9 cellular contexts compared by ENCODE assay signal in genomic region chr10:94279835-94280709, GRCh38.
DNase-seq lines count a peak whose midpoint lies in the region; ATAC-seq, FAIRE-seq and TF ChIP-seq lines count a peak whose summit lies in the region.
"Had no signal": no experiment of that assay in that cellular context is flagged by ENCODE, and none has a peak within 500 bp of the region (broad histone marks: within the 10 kb centered on the region; RNA-seq: fewer than 3 reads in every experiment).

No MANE protein-coding gene starts in this region.

- H3K9me3 ChIP-seq in AG04450 (ENCODE audit: control insufficient read depth, insufficient read depth, low read length) (no peaks in the 10 kb centered on the region), PC-9 (ENCODE audit: insufficient read depth, low read depth) (no peaks in the 10 kb centered on the region), trophoblast cell (ENCODE audit: insufficient read depth, low read depth, low read length) (no peaks in the 10 kb centered on the region)

- H4K20me1 ChIP-seq in PC-9 (ENCODE audit: insufficient read depth) = no peaks in the 10 kb centered on the region

- H3K9ac ChIP-seq in trophoblast cell (ENCODE audit: low read length) = no peak overlapping the region

- no peak overlapping the region for H4K91ac ChIP-seq in trophoblast cell (ENCODE audit: low read depth, low read length)

- H3K4me2 ChIP-seq in PC-9 (no peak overlapping the region), trophoblast cell (ENCODE audit: low read length) (no peak overlapping the region)

- peak; percentile 85 for FAIRE-seq in GM18507 (lab: Jason Lieb, UNC)
- no peak for FAIRE-seq in urothelium cell line (lab: Jason Lieb, UNC)

- H4K8ac ChIP-seq in trophoblast cell (ENCODE audit: low read depth, low read length) = no peak overlapping the region

- BruUV-seq in PC-9 (replicated peaks; lab: Mats Ljungman, UMichigan) = no TSS peak

- no peaks in the 10 kb centered on the region for H3K4me1 ChIP-seq in PC-9 (replicated peaks; ENCODE audit: insufficient read depth)
- no peaks in the 10 kb centered on the region for H3K4me1 ChIP-seq in trophoblast cell (ENCODE audit: control insufficient read depth in 1 of 2, insufficient read depth in 2 of 2, low read length in 2 of 2)

- TF ChIP-seq CTCF in AG04450 (IDR thresholded peaks at IDR 0.05; ENCODE audit: low read depth, low read length) (peak; percentile 82), PC-9 (conservative IDR thresholded peaks at IDR 0.05) (peak; percentile 83), foreskin fibroblast (IDR thresholded peaks at IDR 0.05; ENCODE audit: low read depth, low read length) (peak; percentile 96)

- no peak for DNase-seq in AG04450 (ENCODE audit: low read depth, low spot score)
- peak; percentile 18 for DNase-seq in GM18507 (ENCODE audit: extremely low spot score, insufficient read length, low read depth)
- DNase-seq in PC-9 = peak in 1 of 2 experiments; percentile 19
- peak; percentile 36 for DNase-seq in activated T-cell treated with anti-CD3 and anti-CD28 coated beads, Interleukin-2, amount 50 U/mL, for 4 hours
- peak; percentile 33 to 79 for DNase-seq in foreskin fibroblast
- DNase-seq in trophoblast cell = peak; percentile 40 to 82
- peak; percentile 65 for DNase-seq in urothelium cell line (ENCODE audit: low spot score)

- no peaks in the 10 kb centered on the region for H3K27me3 ChIP-seq in AG04450 (ENCODE audit: control insufficient read depth, insufficient read depth, low read length)
- H3K27me3 ChIP-seq in PC-9 (ENCODE audit: insufficient read depth, low read depth) = no peaks in the 10 kb centered on the region
- no peaks in the 10 kb centered on the region for H3K27me3 ChIP-seq in trophoblast cell (ENCODE audit: insufficient read depth, low read length)

- no peak overlapping the region for H4K12ac ChIP-seq in trophoblast cell (ENCODE audit: low read depth, low read length)

- no peak overlapping the region for H2BK12ac ChIP-seq in trophoblast cell (ENCODE audit: low read length)

- peaks cover 4% of the 10 kb centered on the region for H3K4me1 Mint-ChIP-seq in activated T-cell treated with anti-CD3 and anti-CD28 coated beads, Interleukin-2, amount 50 U/mL, for 4 hours (ENCODE audit: low read depth)

- POLR2A ChIA-PET in AG04450 (lab: Yijun Ruan, JAX) (no interaction called here), PC-9 (lab: Charles Lee; ENCODE audit: unreplicated experiment) (no interaction called here)

- H3K23ac ChIP-seq in trophoblast cell (ENCODE audit: low read length) = no peak overlapping the region

- H2AK5ac ChIP-seq in trophoblast cell (ENCODE audit: low read length) = no peak overlapping the region

- no peak overlapping the region for H3K18ac ChIP-seq in trophoblast cell (ENCODE audit: low read length)

- H3F3A ChIP-seq in PC-9 (ENCODE audit: insufficient read depth, low read depth) = no peaks in the 10 kb centered on the region

- H3K4me3 Mint-ChIP-seq in activated T-cell treated with anti-CD3 and anti-CD28 coated beads, Interleukin-2, amount 50 U/mL, for 4 hours = no peak overlapping the region

- no peaks in the 10 kb centered on the region for H3K79me1 ChIP-seq in trophoblast cell (ENCODE audit: low read length)

- H3K27ac ChIP-seq in AG04450 (ENCODE audit: low read depth, low read length) (no peak overlapping the region), PC-9 (no peak overlapping the region), trophoblast cell (ENCODE audit: low read depth, low read length) (no peak overlapping the region)
- H3K27ac ChIP-seq: skin epidermis had no signal

- H3K9me3 Mint-ChIP-seq in activated T-cell treated with anti-CD3 and anti-CD28 coated beads, Interleukin-2, amount 50 U/mL, for 4 hours = no peaks in the 10 kb centered on the region

- H3K27me3 Mint-ChIP-seq in activated T-cell treated with anti-CD3 and anti-CD28 coated beads, Interleukin-2, amount 50 U/mL, for 4 hours (ENCODE audit: low read depth) = peaks cover 12% of the 10 kb centered on the region

- peak; percentile 79 for ATAC-seq in HG03175 (IDR thresholded peaks at IDR 0.05; ENCODE audit: unreplicated experiment)
- ATAC-seq in activated T-cell treated with anti-CD3 and anti-CD28 coated beads, Interleukin-2, amount 50 U/mL, for 4 hours = peak; percentile 61 to 82

- no peak overlapping the region for H3K14ac ChIP-seq in trophoblast cell (ENCODE audit: low read length)

- intact Hi-C loops in PC-9 (cut with micrococcal nuclease; ENCODE audit: unreplicated experiment) = loop anchor here (2.0 kb wide), 1 partner anchor 165 kb away; no protein-coding TSS in a partner anchor

- H2BK120ac ChIP-seq in trophoblast cell (ENCODE audit: insufficient read depth, low read length, poor library complexity) = no peak overlapping the region

- H3K4ac ChIP-seq in trophoblast cell (ENCODE audit: low read depth, low read length) = no peak overlapping the region

- CTCF ChIA-PET in AG04450 (lab: Charles Lee) (no interaction called here), PC-9 (lab: Charles Lee) (no interaction called here)

- H3K4me3 ChIP-seq in AG04450 (ENCODE audit: low read depth, low read length) = no peak overlapping the region
- no peak overlapping the region for H3K4me3 ChIP-seq in PC-9
- H3K4me3 ChIP-seq in foreskin fibroblast (ENCODE audit: low read depth in 1 of 2, low read length in 2 of 2) = no peak overlapping the region
- no peak overlapping the region for H3K4me3 ChIP-seq in trophoblast cell (ENCODE audit: low read depth, low read length)
- H3K4me3 ChIP-seq: skin epidermis had no signal

- WGBS in trophoblast cell (ENCODE audit: extremely low coverage, insufficient coverage, insufficient read length) = no CpG with 5 or more reads among the region's 14 CpGs

- H2AFZ ChIP-seq in PC-9 (no peak overlapping the region), trophoblast cell (ENCODE audit: insufficient read depth, low read length, poor library complexity) (no peak overlapping the region)

- H3K79me2 ChIP-seq in PC-9 (ENCODE audit: low read depth) (no peaks in the 10 kb centered on the region), trophoblast cell (ENCODE audit: control insufficient read depth, insufficient read depth, low read length, poor library complexity) (no peaks in the 10 kb centered on the region)

- no peaks in the 10 kb centered on the region for H3K36me3 Mint-ChIP-seq in activated T-cell treated with anti-CD3 and anti-CD28 coated beads, Interleukin-2, amount 50 U/mL, for 4 hours (ENCODE audit: insufficient read depth)

- no peak overlapping the region for H2BK5ac ChIP-seq in trophoblast cell (ENCODE audit: low read depth, low read length, poor library complexity)

- H3K36me3 ChIP-seq in PC-9 (ENCODE audit: low read depth) (no peaks in the 10 kb centered on the region), trophoblast cell (ENCODE audit: control insufficient read depth in 1 of 2, insufficient read depth in 2 of 2, low read length in 2 of 2) (no peaks in the 10 kb centered on the region)

- H3K9me2 ChIP-seq in PC-9 (ENCODE audit: insufficient read depth) = no peaks in the 10 kb centered on the region
